ENCODE assay signal across 8 cellular contexts in genomic region chr19:34364830-34365462, GRCh38. TPM values are rescaled to one million over a fixed set of nuclear protein-coding genes. Genes with fewer than 3 reads are reported as not detected.
DNase-seq lines count a peak whose midpoint lies in the region; ATAC-seq and TF ChIP-seq lines count a peak whose summit lies in the region.

Gene GPI (plus strand): TSS chr19:34365196. CDS start chr19:34365267, 71 bp downstream.

- peaks cover 9% of the 10 kb centered on the region for H3K4me1 ChIP-seq in BE2C
- no peaks in the 10 kb centered on the region for H3K4me1 ChIP-seq in endocrine pancreas (ENCODE audit: control insufficient read depth, insufficient read depth, low read length)

- H3K36me3 ChIP-seq in BE2C (peaks cover 40% of the 10 kb centered on the region), endocrine pancreas (ENCODE audit: control insufficient read depth, insufficient read depth, low read length) (peaks cover 5% of the 10 kb centered on the region)

- H3K36me3 Mint-ChIP-seq in activated CD8-positive, alpha-beta memory T cell treated with anti-CD3 and anti-CD28 coated beads, Interleukin-2, amount 10 ng/mL, durations not matched to agents 7 days and 5 days: peaks cover 43% of the 10 kb centered on the region

- H3K9ac ChIP-seq in endocrine pancreas (ENCODE audit: control insufficient read depth, insufficient read depth, low read length): peak within 1 kb of the TSS; percentile 92

- DNase-seq in BE2C: peak; percentile 70
- DNase-seq in NOMO-1 treated with dmso at 0.1 percent for 144 hours (lab: John Stamatoyannopoulos, UW; ENCODE audit: unreplicated experiment): peak; percentile 19
- DNase-seq in activated CD8-positive, alpha-beta memory T cell treated with anti-CD3 and anti-CD28 coated beads, Interleukin-2, amount 10 ng/mL, durations not matched to agents 7 days and 5 days: peak; percentile 72
- peak; percentile 91 for DNase-seq in mesenteric fat pad (ENCODE audit: low spot score)
- peak; percentile 62 for DNase-seq in stimulated activated CD8-positive, alpha-beta memory T cell treated with anti-CD3 and anti-CD28 coated beads, Interleukin-12 subunit alpha, Interleukin-12 subunit beta, amount 100 ng/mL, for 4 hours (ENCODE audit: low read depth)

- H3K27ac Mint-ChIP-seq in activated CD8-positive, alpha-beta memory T cell treated with anti-CD3 and anti-CD28 coated beads, Interleukin-2, amount 10 ng/mL, durations not matched to agents 7 days and 5 days: peak within 1 kb of the TSS; percentile 92

- peaks cover 64% of the 10 kb centered on the region for H3K4me1 Mint-ChIP-seq in activated CD8-positive, alpha-beta memory T cell treated with anti-CD3 and anti-CD28 coated beads, Interleukin-2, amount 10 ng/mL, durations not matched to agents 7 days and 5 days

- CTCF ChIA-PET in activated CD8-positive, alpha-beta memory T cell treated with anti-CD3 and anti-CD28 coated beads, Interleukin-2, amount 10 ng/mL, durations not matched to agents 7 days and 5 days (lab: Charles Lee): interaction anchor here (0.7 to 2.1 kb wide), 5 partner anchors 13 to 19 kb away, joined by 3 to 8 read pairs (median 3); no protein-coding TSS in a partner anchor

- H3K9me3 Mint-ChIP-seq in activated CD8-positive, alpha-beta memory T cell treated with anti-CD3 and anti-CD28 coated beads, Interleukin-2, amount 10 ng/mL, durations not matched to agents 7 days and 5 days (ENCODE audit: low read depth): no peaks in the 10 kb centered on the region

- TF ChIP-seq CTCF in BE2C (IDR thresholded peaks at IDR 0.05; ENCODE audit: low read depth, low read length): no peak

- H3K4me3 ChIP-seq in BE2C (ENCODE audit: low read depth, low read length) (peak within 1 kb of the TSS; percentile 81), endocrine pancreas (ENCODE audit: control insufficient read depth, insufficient read depth, low read length) (peak within 1 kb of the TSS; percentile 49)

- peak; percentile 72 for ATAC-seq in GM19351 (IDR thresholded peaks at IDR 0.05; ENCODE audit: unreplicated experiment)
- peak; percentile 76 for ATAC-seq in HG03521 (IDR thresholded peaks at IDR 0.05; ENCODE audit: unreplicated experiment)
- ATAC-seq in activated CD8-positive, alpha-beta memory T cell treated with anti-CD3 and anti-CD28 coated beads, Interleukin-2, amount 10 ng/mL, durations not matched to agents 7 days and 5 days: peak; percentile 92

- H3K27me3 Mint-ChIP-seq in activated CD8-positive, alpha-beta memory T cell treated with anti-CD3 and anti-CD28 coated beads, Interleukin-2, amount 10 ng/mL, durations not matched to agents 7 days and 5 days: no peaks in the 10 kb centered on the region

- peak within 1 kb of the TSS; percentile 99 for H3K4me3 Mint-ChIP-seq in activated CD8-positive, alpha-beta memory T cell treated with anti-CD3 and anti-CD28 coated beads, Interleukin-2, amount 10 ng/mL, durations not matched to agents 7 days and 5 days

- H3K27me3 ChIP-seq in BE2C: no peaks in the 10 kb centered on the region
- H3K27me3 ChIP-seq in endocrine pancreas (ENCODE audit: control insufficient read depth, insufficient read depth, low read length): no peaks in the 10 kb centered on the region

- no peaks in the 10 kb centered on the region for H3K9me3 ChIP-seq in BE2C
- H3K9me3 ChIP-seq in endocrine pancreas (ENCODE audit: control insufficient read depth, low read length): no peaks in the 10 kb centered on the region

RNA-seq across cellular contexts. Expression of gene GPI, which starts in this region (rescaled TPM):
- 548 TPM for polyA plus RNA-seq in BE2C (2012; ENCODE audit: insufficient read depth, insufficient read length, low read depth)
- 100 to 1,000 TPM; 501 to 600 TPM for total RNA-seq in activated CD8-positive, alpha-beta memory T cell treated with anti-CD3 and anti-CD28 coated beads, Interleukin-2, amount 10 ng/mL, durations not matched to agents 7 days and 5 days
- 426 TPM for total RNA-seq in mesenteric fat pad

Comparison
In these comparisons a context has a peak if more than half of its experiments do, and no peak if none do; other contexts are left out.
1. Peak in every context shown above with its lines: DNase-seq, ATAC-seq and H3K4me3 ChIP-seq.
2. DNase-seq: peak in every context shown above with its lines; median percentile 91 in mesenteric fat pad; 72 in activated CD8-positive, alpha-beta memory T cell treated with anti-CD3 and anti-CD28 coated beads, Interleukin-2, amount 10 ng/mL, durations not matched to agents 7 days and 5 days; 70 in BE2C; 62 in stimulated activated CD8-positive, alpha-beta memory T cell treated with anti-CD3 and anti-CD28 coated beads, Interleukin-12 subunit alpha, Interleukin-12 subunit beta, amount 100 ng/mL, for 4 hours; 19 in NOMO-1 treated with dmso at 0.1 percent for 144 hours.